Comparison of ENCODE assay signal across 20 cellular contexts in the genomic region with DNA sequence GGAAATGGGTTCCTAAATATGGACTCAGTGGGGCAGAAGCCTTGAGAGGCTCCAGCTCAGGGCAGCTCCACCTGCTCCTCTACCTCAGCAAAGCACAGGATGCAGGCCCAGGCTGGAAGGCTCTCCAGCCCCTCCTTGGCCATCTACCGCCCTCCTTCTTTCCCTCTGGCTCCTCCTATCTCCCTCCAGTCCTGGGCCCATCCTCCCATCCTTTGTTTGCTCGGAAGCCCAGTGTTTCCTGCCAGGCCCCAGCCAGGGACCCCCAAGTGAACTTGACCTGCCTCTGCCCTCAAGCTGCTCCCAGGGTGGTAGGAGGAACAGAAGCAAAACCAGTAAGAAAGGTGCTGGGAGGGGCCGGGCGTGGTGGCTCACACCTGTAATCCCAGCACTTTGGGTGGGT. TPM values are rescaled to one million over a fixed set of nuclear protein-coding genes. Genes with fewer than 3 reads are reported as not detected.
DNase-seq lines count a peak whose midpoint lies in the region; ATAC-seq and TF ChIP-seq lines count a peak whose summit lies in the region.
"Had no signal": no experiment of that assay in that cellular context is flagged by ENCODE, and none has a peak within 500 bp of the region (broad histone marks: within the 10 kb centered on the region; RNA-seq: fewer than 3 reads in every experiment).

No MANE protein-coding gene starts in this region.

- no peaks in the 10 kb centered on the region for H3K9me3 Mint-ChIP-seq in T-helper 2 cell treated with Interferon-gamma antibody and Interleukin-4, amounts not matched to agents 5 μg/mL and 100 μg/mL, for 36 hours
- H3K9me3 Mint-ChIP-seq in CD14-positive monocyte: peaks cover 0 to 4% (median 0%) of the 10 kb centered on the region in 7 donors
- H3K9me3 Mint-ChIP-seq in activated CD4-positive, alpha-beta memory T cell treated with anti-CD3 and anti-CD28 coated beads for 36 hours: no peaks in the 10 kb centered on the region
- H3K9me3 Mint-ChIP-seq: nephron progenitor cell had no signal

- no peak for DNase-seq in T-helper 2 cell treated with Interferon-gamma antibody and Interleukin-4, amounts not matched to agents 5 μg/mL and 100 μg/mL, for 36 hours (ENCODE audit: low spot score)
- DNase-seq in T-helper 2 cell: no peak
- no peak for DNase-seq in CD14-positive monocyte (ENCODE audit: low spot score)
- no peak for DNase-seq in activated CD4-positive, alpha-beta memory T cell treated with anti-CD3 and anti-CD28 coated beads for 36 hours
- DNase-seq in iPS-NIHi11 (ENCODE audit: low spot score): peak; percentile 81
- no peak for DNase-seq in NCI-H526 treated with DMSO at 0.1 percent for 48 hours (lab: John Stamatoyannopoulos, UW)
- DNase-seq in dermis blood vessel endothelial cell: no peak
- DNase-seq: 8988T; hippocampal formation; Kasumi-1; NCI-H1092 treated with DMSO at 0.1 percent for 48 hours; NCI-H2081; NCI-H510A; nephron progenitor cell; stimulated activated CD4-positive, alpha-beta T cell treated with anti-CD3 and anti-CD28 coated beads, Interleukin-4, amount 100 ng/mL, for 1 hour; substantia nigra; uterus had no signal

- H3K4me1 Mint-ChIP-seq in T-helper 2 cell treated with Interferon-gamma antibody and Interleukin-4, amounts not matched to agents 5 μg/mL and 100 μg/mL, for 36 hours (ENCODE audit: low read depth): peaks cover 51% of the 10 kb centered on the region
- peaks cover 45% of the 10 kb centered on the region for H3K4me1 Mint-ChIP-seq in CD14-positive monocyte
- H3K4me1 Mint-ChIP-seq in activated CD4-positive, alpha-beta memory T cell treated with anti-CD3 and anti-CD28 coated beads for 36 hours (ENCODE audit: low read depth): peaks cover 67% of the 10 kb centered on the region

- H3K27me3 Mint-ChIP-seq in T-helper 2 cell treated with Interferon-gamma antibody and Interleukin-4, amounts not matched to agents 5 μg/mL and 100 μg/mL, for 36 hours (ENCODE audit: low read depth): no peaks in the 10 kb centered on the region
- no peaks in the 10 kb centered on the region for H3K27me3 Mint-ChIP-seq in CD14-positive monocyte (ENCODE audit: low read depth in 3 of 3)
- H3K27me3 Mint-ChIP-seq in activated CD4-positive, alpha-beta memory T cell treated with anti-CD3 and anti-CD28 coated beads for 36 hours: no peaks in the 10 kb centered on the region
- H3K27me3 Mint-ChIP-seq: B cell, progenitor cell of endocrine pancreas had no signal

- POLR2A ChIA-PET in activated CD4-positive, alpha-beta memory T cell treated with anti-CD3 and anti-CD28 coated beads for 36 hours (lab: Charles Lee): interaction anchor here (0.6 kb wide), 1 partner anchor 123 kb away, joined by 3 read pairs; no protein-coding TSS in a partner anchor

- TF ChIP-seq CTCF in CD14-positive monocyte (IDR thresholded peaks at IDR 0.05): no peak

- intact Hi-C loops in CD14-positive monocyte (cut with micrococcal nuclease): no loop called here
- intact Hi-C loops in activated CD4-positive, alpha-beta memory T cell treated with anti-CD3 and anti-CD28 coated beads for 36 hours (cut with micrococcal nuclease): no loop called here

- CTCF ChIA-PET in activated CD4-positive, alpha-beta memory T cell treated with anti-CD3 and anti-CD28 coated beads for 36 hours (lab: Charles Lee): interaction anchor here (0.6 to 1.2 kb wide), 3 partner anchors 16 to 44 kb away, joined by 3 read pairs; no protein-coding TSS in a partner anchor

- H3K27ac Mint-ChIP-seq in T-helper 2 cell treated with Interferon-gamma antibody and Interleukin-4, amounts not matched to agents 5 μg/mL and 100 μg/mL, for 36 hours: peak overlapping the region; percentile 61
- H3K27ac Mint-ChIP-seq in CD14-positive monocyte: peak overlapping the region in 6 of 7 donors; percentile 6 to 92 (median 75)
- H3K27ac Mint-ChIP-seq in activated CD4-positive, alpha-beta memory T cell treated with anti-CD3 and anti-CD28 coated beads for 36 hours: peak overlapping the region; percentile 70
- H3K27ac Mint-ChIP-seq: B cell, nephron progenitor cell, progenitor cell of endocrine pancreas had no signal

- H3K36me3 Mint-ChIP-seq in T-helper 2 cell treated with Interferon-gamma antibody and Interleukin-4, amounts not matched to agents 5 μg/mL and 100 μg/mL, for 36 hours (ENCODE audit: low read depth): peaks cover 47% of the 10 kb centered on the region
- peaks cover 51 to 66% of the 10 kb centered on the region in 2 donors for H3K36me3 Mint-ChIP-seq in CD14-positive monocyte
- H3K36me3 Mint-ChIP-seq in activated CD4-positive, alpha-beta memory T cell treated with anti-CD3 and anti-CD28 coated beads for 36 hours: peaks cover 23% of the 10 kb centered on the region

- H3K4me3 Mint-ChIP-seq in T-helper 2 cell treated with Interferon-gamma antibody and Interleukin-4, amounts not matched to agents 5 μg/mL and 100 μg/mL, for 36 hours: no peak overlapping the region
- no peak overlapping the region for H3K4me3 Mint-ChIP-seq in CD14-positive monocyte
- H3K4me3 Mint-ChIP-seq in activated CD4-positive, alpha-beta memory T cell treated with anti-CD3 and anti-CD28 coated beads for 36 hours: no peak overlapping the region
- H3K4me3 Mint-ChIP-seq: B cell, nephron progenitor cell had no signal

- no peak for ATAC-seq in GM18858 (IDR thresholded peaks at IDR 0.05; ENCODE audit: unreplicated experiment)

RNA-seq across cellular contexts. Expression of gene MAPKAPK3, which starts 20.1 kb away (rescaled TPM):
- 100 to 1,000 TPM; 173 to 252 TPM for polyA plus RNA-seq in CD14-positive monocyte
- 100 to 1,000 TPM; 186 to 187 TPM for total RNA-seq in activated CD4-positive, alpha-beta memory T cell treated with anti-CD3 and anti-CD28 coated beads for 36 hours
- 9.2 and 11.9 TPM in 2 replicates for total RNA-seq in dermis blood vessel endothelial cell

RNA-seq across cellular contexts. Expression of gene CISH, which starts 25.4 kb away (rescaled TPM):
- 1 to 10 TPM; 2.9 to 6.2 TPM for polyA plus RNA-seq in CD14-positive monocyte
- total RNA-seq in activated CD4-positive, alpha-beta memory T cell treated with anti-CD3 and anti-CD28 coated beads for 36 hours: 100 to 1,000 TPM; 319 TPM
- total RNA-seq in dermis blood vessel endothelial cell: 0.37 and 0.51 TPM in 2 replicates

RNA-seq across cellular contexts. Expression of gene DOCK3, which starts 37.7 kb away (rescaled TPM):
- under 1 TPM in 1 of 2 donors, not detected in 1; 0.03 TPM for polyA plus RNA-seq in CD14-positive monocyte
- total RNA-seq in activated CD4-positive, alpha-beta memory T cell treated with anti-CD3 and anti-CD28 coated beads for 36 hours: 1 to 10 TPM; 2.7 to 2.9 TPM
- under 0.01 TPM in 1 of 2 replicates, not detected in the other for total RNA-seq in dermis blood vessel endothelial cell

Comparison
In these comparisons a context has a peak if more than half of its experiments do, and no peak if none do; other contexts are left out.
1. RNA of gene MAPKAPK3, which starts 20.1 kb away (total RNA-seq): 186 to 187 TPM in activated CD4-positive, alpha-beta memory T cell treated with anti-CD3 and anti-CD28 coated beads for 36 hours; 9.2 to 11.9 TPM in dermis blood vessel endothelial cell; every median in the first group is over 10 times any median in the second.
2. RNA of gene CISH, which starts 25.4 kb away (total RNA-seq): 319 TPM in activated CD4-positive, alpha-beta memory T cell treated with anti-CD3 and anti-CD28 coated beads for 36 hours; 0.37 to 0.51 TPM in dermis blood vessel endothelial cell; every median in the first group is over 100 times any median in the second.
3. Peak in every context shown above with its lines, with median percentiles within 50 percentile points of each other: H3K27ac Mint-ChIP-seq.